In the genomic region with DNA sequence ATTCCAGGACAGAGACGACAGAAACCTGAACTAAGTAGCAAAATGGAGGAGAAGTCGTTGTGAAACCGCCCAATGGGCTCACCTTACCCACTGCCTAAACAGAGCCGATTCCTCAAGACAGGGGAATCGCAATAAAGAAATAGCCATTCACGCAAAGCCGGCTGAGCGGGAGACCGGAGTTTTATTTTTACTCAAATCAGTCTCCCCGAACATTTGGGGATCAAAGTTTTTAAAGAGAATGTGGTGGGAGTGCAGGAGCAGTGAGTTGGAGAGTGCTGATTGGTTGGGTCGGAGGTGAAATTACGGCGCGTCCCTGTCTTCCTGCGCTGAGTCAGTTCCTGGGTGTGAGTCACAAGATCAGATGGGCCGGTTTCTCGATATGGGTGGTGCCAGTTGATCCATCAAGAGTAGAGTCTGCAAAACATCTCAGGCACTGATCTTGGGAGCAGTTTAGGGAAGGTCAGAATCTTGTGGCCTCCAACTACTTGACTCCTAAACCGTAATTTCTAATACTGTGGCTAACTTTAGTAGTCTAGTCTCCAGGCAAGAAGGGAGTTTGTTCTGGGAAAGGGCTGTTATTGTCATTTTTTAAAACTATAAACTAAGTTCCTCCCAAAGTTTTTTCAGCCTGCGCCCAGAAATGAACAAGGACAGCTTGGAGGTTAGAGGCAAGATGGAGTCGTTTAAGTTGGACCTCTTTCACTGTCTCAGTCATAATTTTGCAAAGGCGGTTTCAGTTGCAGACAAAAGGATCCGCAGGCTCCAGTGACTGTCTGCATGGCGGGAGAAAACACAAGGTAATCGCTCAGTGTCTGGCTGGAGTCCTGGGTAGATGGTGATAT, we compare ENCODE assay signal across 1 cellular context.
A peak's percentile ranks its signal among the peaks of the same experiment; 100 is the strongest.
TF ChIP-seq lines count a peak whose summit lies in the region.

No MANE protein-coding gene starts in this region.

TF ChIP-seq in A549, 52 proteins besides CTCF, POLR2A, EP300 and RAD21 (continued from another document):
- TF ChIP-seq, protein P1, sequence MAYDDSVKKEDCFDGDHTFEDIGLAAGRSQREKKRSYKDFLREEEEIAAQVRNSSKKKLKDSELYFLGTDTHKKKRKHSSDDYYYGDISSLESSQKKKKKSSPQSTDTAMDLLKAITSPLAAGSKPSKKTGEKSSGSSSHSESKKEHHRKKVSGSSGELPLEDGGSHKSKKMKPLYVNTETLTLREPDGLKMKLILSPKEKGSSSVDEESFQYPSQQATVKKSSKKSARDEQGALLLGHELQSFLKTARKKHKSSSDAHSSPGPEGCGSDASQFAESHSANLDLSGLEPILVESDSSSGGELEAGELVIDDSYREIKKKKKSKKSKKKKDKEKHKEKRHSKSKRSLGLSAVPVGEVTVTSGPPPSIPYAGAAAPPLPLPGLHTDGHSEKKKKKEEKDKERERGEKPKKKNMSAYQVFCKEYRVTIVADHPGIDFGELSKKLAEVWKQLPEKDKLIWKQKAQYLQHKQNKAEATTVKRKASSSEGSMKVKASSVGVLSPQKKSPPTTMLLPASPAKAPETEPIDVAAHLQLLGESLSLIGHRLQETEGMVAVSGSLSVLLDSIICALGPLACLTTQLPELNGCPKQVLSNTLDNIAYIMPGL (CRISPR knock-in tag; IDR thresholded peaks at IDR 0.05; ENCODE audit: borderline replicate concordance), result no peak
- no peak for TF ChIP-seq ZC3H11A (IDR thresholded peaks at IDR 0.05)
- no peak for TF ChIP-seq TP53 (CRISPR knock-in tag; IDR thresholded peaks at IDR 0.05)
- no peak for TF ChIP-seq NFE2L2 (conservative IDR thresholded peaks at IDR 0.05; ENCODE audit: low read length)
- TF ChIP-seq MAFK (IDR thresholded peaks at IDR 0.05; ENCODE audit: partially characterized antibody), result peak; percentile 55
- TF ChIP-seq, protein P2, sequence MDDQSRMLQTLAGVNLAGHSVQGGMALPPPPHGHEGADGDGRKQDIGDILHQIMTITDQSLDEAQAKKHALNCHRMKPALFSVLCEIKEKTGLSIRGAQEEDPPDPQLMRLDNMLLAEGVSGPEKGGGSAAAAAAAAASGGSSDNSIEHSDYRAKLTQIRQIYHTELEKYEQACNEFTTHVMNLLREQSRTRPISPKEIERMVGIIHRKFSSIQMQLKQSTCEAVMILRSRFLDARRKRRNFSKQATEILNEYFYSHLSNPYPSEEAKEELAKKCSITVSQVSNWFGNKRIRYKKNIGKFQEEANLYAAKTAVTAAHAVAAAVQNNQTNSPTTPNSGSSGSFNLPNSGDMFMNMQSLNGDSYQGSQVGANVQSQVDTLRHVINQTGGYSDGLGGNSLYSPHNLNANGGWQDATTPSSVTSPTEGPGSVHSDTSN (IDR thresholded peaks at IDR 0.05), result no peak
- TF ChIP-seq BHLHE40 (IDR thresholded peaks at IDR 0.05; ENCODE audit: low read depth, low read length), result no peak
- TF ChIP-seq SMC3 (IDR thresholded peaks at IDR 0.05), result no peak
- TF ChIP-seq EHF (CRISPR knock-in tag; IDR thresholded peaks at IDR 0.05), result 0 out of 2 replicates have a peak, but pooled peaks have one; percentile 33
- TF ChIP-seq EHMT2 (IDR thresholded peaks at IDR 0.05; ENCODE audit: low read depth), result no peak; the same call in 1 of the 2 replicates
- TF ChIP-seq ATOH8 (CRISPR knock-in tag; IDR thresholded peaks at IDR 0.05; ENCODE audit: low read depth), result 0 out of 2 replicates have a peak, but pooled peaks have one; percentile 48
- peak; percentile 64; the same call in 1 of the 3 replicates for TF ChIP-seq BCL3 (IDR thresholded peaks at IDR 0.05)
- TF ChIP-seq JUNB (IDR thresholded peaks at IDR 0.05), result peak; percentile 60; the same call in 1 of the 2 replicates
- no peak for TF ChIP-seq CHD4 (IDR thresholded peaks at IDR 0.05; ENCODE audit: borderline replicate concordance)
- TF ChIP-seq PHF8 (IDR thresholded peaks at IDR 0.05; ENCODE audit: borderline replicate concordance, low read depth), result peak; percentile 32; the same call in 1 of the 2 replicates
- TF ChIP-seq JUN (IDR thresholded peaks at IDR 0.05), result peak in 1 of 2 experiments; percentile 76; a peak in 2 of 5 replicates
- TF ChIP-seq HES2 (IDR thresholded peaks at IDR 0.05), result no peak
- TF ChIP-seq HDAC2 (IDR thresholded peaks at IDR 0.05), result no peak
- no peak for TF ChIP-seq CBX8 (IDR thresholded peaks at IDR 0.05)
- no peak for TF ChIP-seq RNF2 (IDR thresholded peaks at IDR 0.05; ENCODE audit: borderline replicate concordance, low read depth)
- peak; percentile 20 to 25; a peak in 2 of 4 replicates for TF ChIP-seq CEBPB (IDR thresholded peaks at IDR 0.05)
- no peak for TF ChIP-seq TFCP2L1 (CRISPR knock-in tag; IDR thresholded peaks at IDR 0.05)
- no peak for TF ChIP-seq HEYL (CRISPR knock-in tag; IDR thresholded peaks at IDR 0.05)
- no peak for TF ChIP-seq MYC (IDR thresholded peaks at IDR 0.05; ENCODE audit: borderline replicate concordance, low read length)
- no peak for TF ChIP-seq KDM1A (IDR thresholded peaks at IDR 0.05; ENCODE audit: low read depth)
- TF ChIP-seq POLR2AphosphoS2 (conservative IDR thresholded peaks at IDR 0.05; ENCODE audit: low read length), result no peak
- TF ChIP-seq ZFP36 (IDR thresholded peaks at IDR 0.05; ENCODE audit: borderline replicate concordance, partially characterized antibody), result no peak
- no peak; the same call in 1 of the 2 replicates for TF ChIP-seq GATA3 (IDR thresholded peaks at IDR 0.05; ENCODE audit: borderline replicate concordance)
